In the genomic region with DNA sequence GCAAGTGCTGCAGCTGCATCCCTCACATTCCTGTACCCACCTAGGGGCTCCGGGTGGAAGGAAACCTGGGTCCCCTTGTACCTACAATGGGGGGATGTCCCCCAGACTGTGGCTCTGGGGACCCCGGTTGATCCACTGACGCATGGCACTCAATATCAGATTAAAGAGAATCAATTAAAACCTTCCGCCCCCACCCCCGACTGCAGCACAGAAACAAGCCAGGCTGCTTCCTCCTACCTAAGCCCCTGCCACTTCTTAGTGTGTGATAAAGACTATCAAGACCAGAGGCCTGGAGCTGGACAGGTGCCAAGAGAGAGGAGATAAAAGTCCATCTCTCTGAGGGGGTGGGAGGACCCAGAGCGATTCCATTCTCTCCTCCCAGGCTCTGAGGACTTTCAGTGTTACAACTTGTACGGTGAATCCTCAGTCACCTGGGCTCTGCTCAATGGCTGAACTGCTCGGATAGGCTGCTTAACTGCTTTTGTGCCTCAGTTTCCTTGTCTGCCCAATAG, we compare ENCODE assay signal across 8 cellular contexts. TPM values are rescaled to one million over a fixed set of nuclear protein-coding genes. Genes with fewer than 3 reads are reported as not detected.
DNase-seq lines count a peak whose midpoint lies in the region; ATAC-seq and TF ChIP-seq lines count a peak whose summit lies in the region.

No MANE protein-coding gene starts in this region.

- H3K36me3 ChIP-seq in A673 (ENCODE audit: insufficient read depth, low read length, poor library complexity, severe bottlenecking): no peaks in the 10 kb centered on the region
- peaks cover 14% of the 10 kb centered on the region for H3K36me3 ChIP-seq in HUES48 (ENCODE audit: control insufficient read depth, insufficient read depth, low read length)
- H3K36me3 ChIP-seq in ascending aorta: peaks cover 11 to 13% of the 10 kb centered on the region in 2 donors
- H3K36me3 ChIP-seq in lung (ENCODE audit: control insufficient read depth in 2 of 2, insufficient read depth in 2 of 2, low read length in 2 of 2): peaks cover 0 to 3% of the 10 kb centered on the region in 2 donors

- H3K4me1 ChIP-seq in A673 (ENCODE audit: insufficient read depth, low read length, poor library complexity, severe bottlenecking) (peaks cover 84% of the 10 kb centered on the region), HUES48 (ENCODE audit: control insufficient read depth, insufficient read depth, low read length) (peaks cover 64% of the 10 kb centered on the region), ascending aorta (peaks cover 48 to 78% of the 10 kb centered on the region in 2 donors), lung (ENCODE audit: control insufficient read depth in 2 of 2, insufficient read depth in 2 of 2, low read length in 2 of 2) (peaks cover 35 to 49% of the 10 kb centered on the region in 2 donors)

- POLR2A ChIA-PET in A673 (lab: Charles Lee; ENCODE audit: low non-redundant PET): interaction anchor here (0.6 to 1.3 kb wide), 2 partner anchors 62 to 64 kb away, joined by 3 to 4 read pairs; partner anchors contain the start of genes RNU4-1 and RNU4-2

- intact Hi-C loops in A673 (cut with micrococcal nuclease; ENCODE audit: unreplicated experiment) (loop anchor here (10.0 kb wide), 1 partner anchor 206 kb away; the partner anchor contains the start of gene COX6A1), ascending aorta (cut with DNase I) (no loop called here)

- no peak overlapping the region for H3K4me3 ChIP-seq in A673 (ENCODE audit: low read depth, low read length, poor library complexity, severe bottlenecking)
- peak overlapping the region; percentile 55 for H3K4me3 ChIP-seq in HUES48 (ENCODE audit: low read depth, low read length)
- H3K4me3 ChIP-seq in ascending aorta: peak overlapping the region in 1 of 2 donors; percentile 44
- no peak overlapping the region for H3K4me3 ChIP-seq in lung
- peak overlapping the region in 1 of 2 donors; percentile 10 for H3K4me3 ChIP-seq in foreskin fibroblast (ENCODE audit: low read depth in 1 of 2, low read length in 2 of 2)

- peak overlapping the region; percentile 85 for H3K9ac ChIP-seq in HUES48 (ENCODE audit: low read depth, low read length)

- WGBS in lung, 2 donors: 40 to 55% methylated on average over 8 of the region's 8 CpGs

- no peak for TF ChIP-seq CTCF in A673 (conservative IDR thresholded peaks at IDR 0.05; ENCODE audit: low read depth, low read length)
- no peak for TF ChIP-seq CTCF in ascending aorta (IDR thresholded peaks at IDR 0.05)
- no peak for TF ChIP-seq CTCF in lung (IDR thresholded peaks at IDR 0.05; ENCODE audit: control extremely low read depth, extremely low read depth)
- TF ChIP-seq CTCF in foreskin fibroblast (IDR thresholded peaks at IDR 0.05; ENCODE audit: low read depth, low read length): no peak

- H3K27ac ChIP-seq in A673 (ENCODE audit: low read depth, low read length, poor library complexity, severe bottlenecking) (peak overlapping the region; percentile 82), HUES48 (ENCODE audit: low read depth, low read length) (peak overlapping the region; percentile 99), ascending aorta (peak overlapping the region; percentile 89 to 90), lung (ENCODE audit: low read depth in 1 of 2, low read length in 1 of 2) (peak overlapping the region; percentile 88 to 89)

- DNase-seq in A673 (ENCODE audit: low spot score) (peak; percentile 70), ascending aorta (ENCODE audit: low spot score in 2 of 2) (no peak), lung (ENCODE audit: low spot score) (no peak), foreskin fibroblast (no peak), SIG-M5 treated with dmso at 0.1 percent for 504 hours (lab: John Stamatoyannopoulos, UW; ENCODE audit: unreplicated experiment) (no peak)

- ATAC-seq in lung (ENCODE audit: insufficient read depth, low FRiP score) (no peak), HG03108 (IDR thresholded peaks at IDR 0.05; ENCODE audit: unreplicated experiment) (no peak), HG03175 (IDR thresholded peaks at IDR 0.05; ENCODE audit: unreplicated experiment) (no peak)

- BruUV-seq in A673 (replicated peaks; lab: Mats Ljungman, UMichigan): no TSS peak

- CTCF ChIA-PET in A673 (lab: Charles Lee): interaction anchor here (0.6 to 8.7 kb wide), 9 partner anchors 10 to 95 kb away, joined by 3 to 141 read pairs (median 6); partner anchors contain the start of genes PXN, RNU4-1, RNU4-2 and RPLP0

- H3K9me3 ChIP-seq in A673 (ENCODE audit: low read depth, low read length, poor library complexity, severe bottlenecking) (no peaks in the 10 kb centered on the region), HUES48 (ENCODE audit: control insufficient read depth, insufficient read depth, low read length) (no peaks in the 10 kb centered on the region), ascending aorta (no peaks in the 10 kb centered on the region), lung (ENCODE audit: control insufficient read depth in 2 of 2, insufficient read depth in 1 of 2, low read length in 1 of 2) (no peaks in the 10 kb centered on the region)

- no peaks in the 10 kb centered on the region for H3K27me3 ChIP-seq in A673 (replicated peaks; ENCODE audit: insufficient read depth, low read depth, low read length, poor library complexity)
- no peaks in the 10 kb centered on the region for H3K27me3 ChIP-seq in HUES48 (ENCODE audit: control insufficient read depth, insufficient read depth, low read length)
- no peaks in the 10 kb centered on the region for H3K27me3 ChIP-seq in ascending aorta
- no peaks in the 10 kb centered on the region for H3K27me3 ChIP-seq in lung (ENCODE audit: control insufficient read depth, insufficient read depth)

RNA-seq across cellular contexts. Expression of gene RPLP0, which starts 28.2 kb away (rescaled TPM):
- total RNA-seq in A673 (2021): 1,951 and 2,047 TPM in 2 replicates
- total RNA-seq in ascending aorta: 2,244 TPM
- total RNA-seq in lung: 1,000 to 10,000 TPM; 1,492 to 1,979 TPM
- polyA plus RNA-seq in lung: 1,000 to 10,000 TPM; 2,934 to 3,190 TPM

RNA-seq across cellular contexts. Expression of gene GCN1, which starts 34.6 kb away (rescaled TPM):
- 129 and 131 TPM in 2 replicates for total RNA-seq in A673 (2021)
- 49.0 TPM for total RNA-seq in ascending aorta
- total RNA-seq in lung: 10 to 100 TPM; 76.4 to 93.6 TPM
- 10 to 100 TPM; 19.3 to 29.7 TPM for polyA plus RNA-seq in lung

RNA-seq across cellular contexts. Expression of gene PXN, which starts 36.4 kb away (rescaled TPM):
- total RNA-seq in A673 (2021) (110 and 127 TPM in 2 replicates), ascending aorta (282 TPM), lung (100 to 1,000 TPM in 1 of 2 donors, 10 to 100 TPM in 1; 81.1 to 117 TPM)
- 10 to 100 TPM; 81.3 to 100.0 TPM for polyA plus RNA-seq in lung
